In the genomic region with DNA sequence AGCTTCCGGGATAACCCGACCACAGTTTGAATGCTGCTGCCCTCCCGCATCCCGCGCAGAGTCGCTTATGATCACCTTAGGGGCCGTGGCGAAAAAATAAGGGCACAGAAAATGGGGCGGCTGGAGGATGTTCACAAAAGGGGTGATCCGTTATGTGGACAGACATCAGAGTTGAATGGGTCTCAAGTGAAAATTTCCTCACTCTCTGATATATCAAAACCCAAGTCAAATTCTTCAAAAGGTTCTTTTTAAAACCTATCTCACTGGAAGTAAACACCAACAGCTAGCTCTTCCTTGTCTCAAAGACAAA, we compare ENCODE assay signal across 1 cellular context.
TF ChIP-seq lines count a peak whose summit lies in the region.

No MANE protein-coding gene starts in this region.

TF ChIP-seq in WTC11, 78 proteins besides CTCF, POLR2A, EP300 and RAD21 (continued from another document):
- TF ChIP-seq, protein P1, sequence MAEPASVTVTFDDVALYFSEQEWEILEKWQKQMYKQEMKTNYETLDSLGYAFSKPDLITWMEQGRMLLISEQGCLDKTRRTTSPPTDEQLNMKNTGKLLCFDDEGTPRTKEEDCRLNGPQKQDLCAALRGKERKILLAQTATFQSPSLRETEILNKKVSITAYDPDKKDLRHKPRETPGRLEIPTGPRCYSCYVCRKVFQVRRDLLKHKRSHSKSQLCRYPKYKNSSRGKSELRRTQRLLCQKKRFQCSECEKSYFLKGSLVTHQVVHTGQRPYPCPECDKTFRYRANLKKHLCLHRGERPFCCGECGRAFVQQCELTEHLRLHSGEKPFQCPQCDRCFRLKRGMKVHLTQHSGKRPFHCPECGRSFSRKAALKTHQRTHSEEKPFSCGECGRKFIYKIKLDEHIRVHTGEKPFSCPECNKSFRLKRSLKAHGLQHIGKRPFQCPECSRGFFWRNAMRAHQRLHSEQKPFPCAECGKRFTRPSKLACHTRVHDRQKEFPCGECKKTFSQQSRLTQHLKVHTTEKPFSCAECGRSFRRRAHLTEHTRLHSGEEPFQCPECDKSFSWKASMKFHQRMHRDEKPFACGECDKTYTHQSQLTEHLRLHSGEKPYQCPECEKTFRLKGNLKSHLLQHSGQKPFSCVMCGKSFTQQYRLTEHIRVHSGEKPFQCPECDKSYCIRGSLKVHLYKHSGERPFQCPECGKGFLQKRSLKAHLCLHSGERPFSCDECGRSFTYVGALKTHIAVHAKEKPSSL (CRISPR knock-in tag; conservative IDR thresholded peaks at IDR 0.05) = no peak
- TF ChIP-seq ETV6 (CRISPR knock-in tag; IDR thresholded peaks at IDR 0.05) = no peak
- TF ChIP-seq RELA (CRISPR knock-in tag; IDR thresholded peaks at IDR 0.05; ENCODE audit: borderline replicate concordance) = no peak
- TF ChIP-seq, protein P2, sequence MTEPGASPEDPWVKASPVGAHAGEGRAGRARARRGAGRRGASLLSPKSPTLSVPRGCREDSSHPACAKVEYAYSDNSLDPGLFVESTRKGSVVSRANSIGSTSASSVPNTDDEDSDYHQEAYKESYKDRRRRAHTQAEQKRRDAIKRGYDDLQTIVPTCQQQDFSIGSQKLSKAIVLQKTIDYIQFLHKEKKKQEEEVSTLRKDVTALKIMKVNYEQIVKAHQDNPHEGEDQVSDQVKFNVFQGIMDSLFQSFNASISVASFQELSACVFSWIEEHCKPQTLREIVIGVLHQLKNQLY (CRISPR knock-in tag; IDR thresholded peaks at IDR 0.05) = no peak
- no peak for TF ChIP-seq GABPB1 (CRISPR knock-in tag; IDR thresholded peaks at IDR 0.05)
- no peak for TF ChIP-seq MYBL2 (CRISPR knock-in tag; IDR thresholded peaks at IDR 0.05)
- TF ChIP-seq ZNF423 (CRISPR knock-in tag; IDR thresholded peaks at IDR 0.05) = no peak
- no peak for TF ChIP-seq PRRX2 (CRISPR knock-in tag; IDR thresholded peaks at IDR 0.05)
- no peak for TF ChIP-seq ELF4 (CRISPR knock-in tag; IDR thresholded peaks at IDR 0.05; ENCODE audit: low read depth)
TF ChIP-seq in WTC11: peak in this region for 0.
